1 cellular context compared by ENCODE assay signal in the genomic region with DNA sequence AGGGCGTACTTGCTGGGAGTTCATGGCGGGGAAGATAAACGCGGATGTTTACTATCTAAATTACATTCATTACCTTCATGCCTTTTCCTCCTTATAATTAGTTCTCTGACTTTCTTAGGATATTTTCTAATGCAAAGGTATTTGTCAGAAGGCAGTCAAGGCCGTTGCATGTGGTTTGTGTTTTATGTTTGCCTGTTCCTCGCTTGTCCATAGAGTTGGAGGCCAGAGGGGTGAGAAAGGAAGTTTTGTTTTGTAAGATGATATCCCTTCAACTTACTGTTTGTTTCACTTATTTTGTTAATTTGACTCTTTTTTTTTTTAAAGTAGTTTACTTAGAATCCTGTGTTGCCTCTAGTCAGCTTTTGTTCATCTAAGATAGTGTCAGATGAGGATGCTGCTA.
TF ChIP-seq lines count a peak whose summit lies in the region.

No MANE protein-coding gene starts in this region.

TF ChIP-seq in SK-N-SH, 30 proteins besides CTCF, POLR2A, EP300 and RAD21 (continued from another document):
- no peak for TF ChIP-seq FOXJ3 (CRISPR knock-in tag; IDR thresholded peaks at IDR 0.05)
- TF ChIP-seq TEAD4 (IDR thresholded peaks at IDR 0.05; ENCODE audit: borderline replicate concordance, insufficient read depth) = no peak
- no peak for TF ChIP-seq YY1 (IDR thresholded peaks at IDR 0.05; ENCODE audit: low read depth)
- no peak for TF ChIP-seq GABPA (IDR thresholded peaks at IDR 0.05; ENCODE audit: low read depth)
- no peak for TF ChIP-seq GATA2 (CRISPR knock-in tag; IDR thresholded peaks at IDR 0.05)
- TF ChIP-seq NFIC (IDR thresholded peaks at IDR 0.05; ENCODE audit: borderline replicate concordance) = no peak
- no peak for TF ChIP-seq TCF12 (IDR thresholded peaks at IDR 0.05)
- TF ChIP-seq JUND (IDR thresholded peaks at IDR 0.05) = no peak
- TF ChIP-seq, protein P1, sequence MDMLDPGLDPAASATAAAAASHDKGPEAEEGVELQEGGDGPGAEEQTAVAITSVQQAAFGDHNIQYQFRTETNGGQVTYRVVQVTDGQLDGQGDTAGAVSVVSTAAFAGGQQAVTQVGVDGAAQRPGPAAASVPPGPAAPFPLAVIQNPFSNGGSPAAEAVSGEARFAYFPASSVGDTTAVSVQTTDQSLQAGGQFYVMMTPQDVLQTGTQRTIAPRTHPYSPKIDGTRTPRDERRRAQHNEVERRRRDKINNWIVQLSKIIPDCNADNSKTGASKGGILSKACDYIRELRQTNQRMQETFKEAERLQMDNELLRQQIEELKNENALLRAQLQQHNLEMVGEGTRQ (IDR thresholded peaks at IDR 0.05; ENCODE audit: borderline replicate concordance, low read depth, low read length) = no peak
- no peak for TF ChIP-seq RXRA (IDR thresholded peaks at IDR 0.05; ENCODE audit: borderline replicate concordance, low read depth)
- TF ChIP-seq, protein P2, sequence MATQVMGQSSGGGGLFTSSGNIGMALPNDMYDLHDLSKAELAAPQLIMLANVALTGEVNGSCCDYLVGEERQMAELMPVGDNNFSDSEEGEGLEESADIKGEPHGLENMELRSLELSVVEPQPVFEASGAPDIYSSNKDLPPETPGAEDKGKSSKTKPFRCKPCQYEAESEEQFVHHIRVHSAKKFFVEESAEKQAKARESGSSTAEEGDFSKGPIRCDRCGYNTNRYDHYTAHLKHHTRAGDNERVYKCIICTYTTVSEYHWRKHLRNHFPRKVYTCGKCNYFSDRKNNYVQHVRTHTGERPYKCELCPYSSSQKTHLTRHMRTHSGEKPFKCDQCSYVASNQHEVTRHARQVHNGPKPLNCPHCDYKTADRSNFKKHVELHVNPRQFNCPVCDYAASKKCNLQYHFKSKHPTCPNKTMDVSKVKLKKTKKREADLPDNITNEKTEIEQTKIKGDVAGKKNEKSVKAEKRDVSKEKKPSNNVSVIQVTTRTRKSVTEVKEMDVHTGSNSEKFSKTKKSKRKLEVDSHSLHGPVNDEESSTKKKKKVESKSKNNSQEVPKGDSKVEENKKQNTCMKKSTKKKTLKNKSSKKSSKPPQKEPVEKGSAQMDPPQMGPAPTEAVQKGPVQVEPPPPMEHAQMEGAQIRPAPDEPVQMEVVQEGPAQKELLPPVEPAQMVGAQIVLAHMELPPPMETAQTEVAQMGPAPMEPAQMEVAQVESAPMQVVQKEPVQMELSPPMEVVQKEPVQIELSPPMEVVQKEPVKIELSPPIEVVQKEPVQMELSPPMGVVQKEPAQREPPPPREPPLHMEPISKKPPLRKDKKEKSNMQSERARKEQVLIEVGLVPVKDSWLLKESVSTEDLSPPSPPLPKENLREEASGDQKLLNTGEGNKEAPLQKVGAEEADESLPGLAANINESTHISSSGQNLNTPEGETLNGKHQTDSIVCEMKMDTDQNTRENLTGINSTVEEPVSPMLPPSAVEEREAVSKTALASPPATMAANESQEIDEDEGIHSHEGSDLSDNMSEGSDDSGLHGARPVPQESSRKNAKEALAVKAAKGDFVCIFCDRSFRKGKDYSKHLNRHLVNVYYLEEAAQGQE (IDR thresholded peaks at IDR 0.05; ENCODE audit: low read depth, low read length) = no peak
